In genomic region chr9:13175732-13176131, GRCh38 we compare ENCODE assay signal across 20 cellular contexts.
"Had no signal": no experiment of that assay in that cellular context is flagged by ENCODE, and none has a peak within 500 bp of the region (broad histone marks: within the 10 kb centered on the region; RNA-seq: fewer than 3 reads in every experiment).

No MANE protein-coding gene starts in this region.

- H3K36me3 Mint-ChIP-seq: naive B cell had no signal

- H3K4me1 Mint-ChIP-seq: naive B cell had no signal

- FAIRE-seq: endothelial cell of umbilical vein, frontal cortex had no signal

- H3K27me3 Mint-ChIP-seq: naive B cell had no signal

- H3K4me3 Mint-ChIP-seq: endodermal cell, naive B cell, nephron had no signal

- DNase-seq: colonic mucosa; dermis blood vessel endothelial cell; endodermal cell; erythroblast; heart left ventricle; islet precursor cell; left ventricle myocardium inferior; mesenchymal stem cell; naive B cell; psoas muscle; stimulated activated CD4-positive, alpha-beta T cell treated with anti-CD3 and anti-CD28 coated beads, Interleukin-2, amount 100 ng/mL, for 48 hours; stimulated activated naive CD4-positive, alpha-beta T cell treated with Interleukin-2 at 50 U/mL for 16 hours; trophoblast cell had no signal

- H3K27me3 ChIP-seq: colonic mucosa, heart left ventricle, right atrium auricular region had no signal

- H3K4me1 ChIP-seq: colonic mucosa, heart left ventricle, left ventricle myocardium inferior, parathyroid adenoma, psoas muscle, right atrium auricular region had no signal

- H3K27ac Mint-ChIP-seq: endodermal cell, naive B cell, nephron had no signal

- H3K9me3 Mint-ChIP-seq: endodermal cell, nephron had no signal

- H3K9ac ChIP-seq: parathyroid adenoma had no signal

- ATAC-seq: heart left ventricle, psoas muscle had no signal

- H3K36me3 ChIP-seq: colonic mucosa had no signal

- H3K9me3 ChIP-seq: colonic mucosa, heart left ventricle, left ventricle myocardium inferior, psoas muscle, right atrium auricular region had no signal

- H3K4me3 ChIP-seq: colonic mucosa, heart left ventricle, left ventricle myocardium inferior, lung, psoas muscle, right atrium auricular region, smooth muscle cell had no signal

- H3K27ac ChIP-seq: colonic mucosa, heart left ventricle, left ventricle myocardium inferior, parathyroid adenoma, psoas muscle, right atrium auricular region had no signal
